ENCODE assay signal across 17 cellular contexts in the genomic region with DNA sequence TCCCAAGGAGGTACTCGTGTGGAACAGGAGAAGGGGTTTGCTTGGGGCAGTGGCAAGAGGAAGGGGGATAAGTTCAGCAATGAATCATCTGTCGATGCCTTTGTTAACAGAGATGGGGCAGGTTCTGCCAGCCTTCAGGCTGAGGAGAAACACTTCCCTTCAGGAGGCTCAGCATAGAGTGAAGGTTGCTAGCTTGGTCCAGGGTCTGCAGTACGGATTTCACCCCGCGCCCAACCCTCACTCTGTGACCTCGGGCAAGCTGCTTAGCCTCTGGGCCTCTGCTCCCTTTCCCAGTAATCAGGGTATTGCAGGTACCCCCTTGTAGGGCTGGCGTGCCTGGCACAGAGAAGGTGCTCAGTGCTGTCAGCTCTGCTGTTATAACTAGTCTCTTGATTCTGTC. TPM values are rescaled to one million over a fixed set of nuclear protein-coding genes. Genes with fewer than 3 reads are reported as not detected.
DNase-seq lines count a peak whose midpoint lies in the region; ATAC-seq and TF ChIP-seq lines count a peak whose summit lies in the region.
"Had no signal": no experiment of that assay in that cellular context is flagged by ENCODE, and none has a peak within 500 bp of the region (broad histone marks: within the 10 kb centered on the region; RNA-seq: fewer than 3 reads in every experiment).

No MANE protein-coding gene starts in this region.

- no peaks in the 10 kb centered on the region for H3K9me3 Mint-ChIP-seq in progenitor cell of endocrine pancreas (ENCODE audit: low read depth)
- H3K9me3 Mint-ChIP-seq: CD4-positive, alpha-beta memory T cell had no signal

- no peaks in the 10 kb centered on the region for H3K27me3 ChIP-seq in HUES48 (ENCODE audit: control insufficient read depth, insufficient read depth, low read length)
- H3K27me3 ChIP-seq in WERI-Rb-1 (ENCODE audit: insufficient read depth, low read depth, severe bottlenecking): no peaks in the 10 kb centered on the region
- H3K27me3 ChIP-seq in iPS-15b (ENCODE audit: control insufficient read depth, insufficient read depth, low read length): peaks cover 3% of the 10 kb centered on the region

- H3K27ac Mint-ChIP-seq in progenitor cell of endocrine pancreas: peak overlapping the region; percentile 16

- H3K9me3 ChIP-seq in HUES48 (ENCODE audit: control insufficient read depth, insufficient read depth, low read length) (no peaks in the 10 kb centered on the region), WERI-Rb-1 (ENCODE audit: severe bottlenecking) (no peaks in the 10 kb centered on the region), iPS-15b (ENCODE audit: control insufficient read depth, insufficient read depth, low read length) (no peaks in the 10 kb centered on the region)
- H3K9me3 ChIP-seq: HAP-1 had no signal

- ATAC-seq in GM18498 (IDR thresholded peaks at IDR 0.05; ENCODE audit: unreplicated experiment): no peak
- ATAC-seq: SK-N-SH treated with all-trans-retinoic acid at 6 μM for 48 hours had no signal

- 0 out of 2 replicates have a peak overlapping the region, but pooled peaks have one; percentile 28 for H3K9ac ChIP-seq in HUES48 (ENCODE audit: low read depth, low read length)
- H3K9ac ChIP-seq in iPS-15b (ENCODE audit: low read depth, low read length): peak overlapping the region; percentile 2

- no peak for TF ChIP-seq CTCF in WERI-Rb-1 (IDR thresholded peaks at IDR 0.05; ENCODE audit: low read depth, low read length)
- TF ChIP-seq CTCF in progenitor cell of endocrine pancreas (IDR thresholded peaks at IDR 0.05; ENCODE audit: unreplicated experiment): no peak

- no peaks in the 10 kb centered on the region for H3K36me3 Mint-ChIP-seq in progenitor cell of endocrine pancreas (ENCODE audit: insufficient read depth)
- H3K36me3 Mint-ChIP-seq: CD4-positive, alpha-beta memory T cell had no signal

- no peak overlapping the region for H3K4me3 Mint-ChIP-seq in progenitor cell of endocrine pancreas (ENCODE audit: low read depth)
- H3K4me3 Mint-ChIP-seq: CD4-positive, alpha-beta memory T cell had no signal

- H3K27ac ChIP-seq in HUES48 (ENCODE audit: low read depth, low read length) (no peak overlapping the region), WERI-Rb-1 (peak overlapping the region; percentile 25)

- DNase-seq in WERI-Rb-1 (no peak), progenitor cell of endocrine pancreas (ENCODE audit: low spot score, unreplicated experiment) (no peak), NCI-H524 treated with DMSO at 0.1 percent for 48 hours (lab: John Stamatoyannopoulos, UW) (no peak), NCI-H2029 treated with DMSO at 0.1 percent for 48 hours (lab: John Stamatoyannopoulos, UW) (no peak)
- DNase-seq: ACHN; CD4-positive, alpha-beta memory T cell; GF-D8; NCI-H1092 treated with DMSO at 0.1 percent for 48 hours; NCI-H187; NCI-H2171; NCI-H446 treated with DMSO at 0.1 percent for 48 hours; SHP77 had no signal

- H3K4me1 ChIP-seq in HUES48 (ENCODE audit: control insufficient read depth, insufficient read depth, low read length): peaks cover 14% of the 10 kb centered on the region
- H3K4me1 ChIP-seq in iPS-15b (ENCODE audit: control insufficient read depth, insufficient read depth, low read length): peaks cover 12% of the 10 kb centered on the region
- H3K4me1 ChIP-seq: HAP-1 had no signal

- peaks cover 28% of the 10 kb centered on the region for H3K27me3 Mint-ChIP-seq in progenitor cell of endocrine pancreas

- H3K36me3 ChIP-seq in HUES48 (ENCODE audit: control insufficient read depth, insufficient read depth, low read length) (no peaks in the 10 kb centered on the region), WERI-Rb-1 (no peaks in the 10 kb centered on the region), iPS-15b (ENCODE audit: control insufficient read depth, insufficient read depth, low read length) (no peaks in the 10 kb centered on the region)
- H3K36me3 ChIP-seq: HAP-1 had no signal

- H3K4me1 Mint-ChIP-seq in progenitor cell of endocrine pancreas (ENCODE audit: low read depth): peaks cover 2% of the 10 kb centered on the region
- H3K4me1 Mint-ChIP-seq: CD4-positive, alpha-beta memory T cell had no signal

- H3K4me3 ChIP-seq in HUES48 (ENCODE audit: low read depth, low read length) (no peak overlapping the region), WERI-Rb-1 (ENCODE audit: low read depth, low read length) (no peak overlapping the region), iPS-15b (ENCODE audit: low read depth, low read length) (no peak overlapping the region)
- H3K4me3 ChIP-seq: HAP-1 had no signal

RNA-seq across cellular contexts. Expression of a gene that starts 7.5 kb away (rescaled TPM):
- not detected in 2 replicates for total RNA-seq in progenitor cell of endocrine pancreas
- total RNA-seq: CD4-positive, alpha-beta memory T cell had no signal

RNA-seq across cellular contexts. Expression of a gene that starts 38.8 kb away (rescaled TPM):
- total RNA-seq in progenitor cell of endocrine pancreas: 69.1 and 72.3 TPM in 2 replicates

RNA-seq across cellular contexts. Expression of a gene that starts 38.9 kb away (rescaled TPM):
- total RNA-seq in progenitor cell of endocrine pancreas: 49.9 and 51.1 TPM in 2 replicates

RNA-seq across cellular contexts. Expression of a gene that starts 50.6 kb away (rescaled TPM):
- total RNA-seq in progenitor cell of endocrine pancreas: not detected in 2 replicates
- total RNA-seq: CD4-positive, alpha-beta memory T cell had no signal

RNA-seq across cellular contexts. Expression of a gene that starts 57.3 kb away (rescaled TPM):
- total RNA-seq in progenitor cell of endocrine pancreas: 24.1 and 26.2 TPM in 2 replicates
